Comparison of ENCODE assay signal across 2 cellular contexts in genomic region chr17:73230088-73230487, GRCh38.
TF ChIP-seq lines count a peak whose summit lies in the region.

No MANE protein-coding gene starts in this region.

TF ChIP-seq in HEK293, 187 proteins besides CTCF, POLR2A, EP300 and RAD21 (continued from another document):
- TF ChIP-seq KLF17 (tag by site-specific recombination; IDR thresholded peaks at IDR 0.05), result no peak
TF ChIP-seq in HEK293: peak in this region for 1.

TF ChIP-seq in neural cell, 6 proteins besides CTCF, POLR2A, EP300 and RAD21 (continued from another document):
- TF ChIP-seq, protein P1, sequence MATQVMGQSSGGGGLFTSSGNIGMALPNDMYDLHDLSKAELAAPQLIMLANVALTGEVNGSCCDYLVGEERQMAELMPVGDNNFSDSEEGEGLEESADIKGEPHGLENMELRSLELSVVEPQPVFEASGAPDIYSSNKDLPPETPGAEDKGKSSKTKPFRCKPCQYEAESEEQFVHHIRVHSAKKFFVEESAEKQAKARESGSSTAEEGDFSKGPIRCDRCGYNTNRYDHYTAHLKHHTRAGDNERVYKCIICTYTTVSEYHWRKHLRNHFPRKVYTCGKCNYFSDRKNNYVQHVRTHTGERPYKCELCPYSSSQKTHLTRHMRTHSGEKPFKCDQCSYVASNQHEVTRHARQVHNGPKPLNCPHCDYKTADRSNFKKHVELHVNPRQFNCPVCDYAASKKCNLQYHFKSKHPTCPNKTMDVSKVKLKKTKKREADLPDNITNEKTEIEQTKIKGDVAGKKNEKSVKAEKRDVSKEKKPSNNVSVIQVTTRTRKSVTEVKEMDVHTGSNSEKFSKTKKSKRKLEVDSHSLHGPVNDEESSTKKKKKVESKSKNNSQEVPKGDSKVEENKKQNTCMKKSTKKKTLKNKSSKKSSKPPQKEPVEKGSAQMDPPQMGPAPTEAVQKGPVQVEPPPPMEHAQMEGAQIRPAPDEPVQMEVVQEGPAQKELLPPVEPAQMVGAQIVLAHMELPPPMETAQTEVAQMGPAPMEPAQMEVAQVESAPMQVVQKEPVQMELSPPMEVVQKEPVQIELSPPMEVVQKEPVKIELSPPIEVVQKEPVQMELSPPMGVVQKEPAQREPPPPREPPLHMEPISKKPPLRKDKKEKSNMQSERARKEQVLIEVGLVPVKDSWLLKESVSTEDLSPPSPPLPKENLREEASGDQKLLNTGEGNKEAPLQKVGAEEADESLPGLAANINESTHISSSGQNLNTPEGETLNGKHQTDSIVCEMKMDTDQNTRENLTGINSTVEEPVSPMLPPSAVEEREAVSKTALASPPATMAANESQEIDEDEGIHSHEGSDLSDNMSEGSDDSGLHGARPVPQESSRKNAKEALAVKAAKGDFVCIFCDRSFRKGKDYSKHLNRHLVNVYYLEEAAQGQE (IDR thresholded peaks at IDR 0.05; ENCODE audit: borderline replicate concordance), result no peak
TF ChIP-seq in neural cell: peak in this region for 0.
